ENCODE assay signal across 10 cellular contexts in the genomic region with DNA sequence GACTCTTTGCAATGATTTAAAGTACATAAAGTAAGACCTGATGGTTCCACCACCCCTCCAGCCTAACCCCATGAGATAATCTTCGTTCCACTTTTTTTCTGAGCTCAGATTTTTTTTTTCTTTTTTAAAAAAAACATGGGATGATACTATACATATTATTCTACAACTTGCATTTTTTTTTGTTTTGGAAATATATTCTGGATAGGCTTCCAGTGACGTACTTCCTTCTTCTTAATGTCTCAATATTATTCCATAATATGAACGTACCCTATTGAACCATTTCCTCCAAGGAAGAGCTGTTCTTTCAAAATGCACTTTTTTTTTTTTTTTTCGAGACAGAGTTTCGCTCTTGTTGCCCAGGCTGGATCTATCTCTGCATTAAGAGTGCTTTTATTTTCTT. TPM values are rescaled to one million over a fixed set of nuclear protein-coding genes. Genes with fewer than 3 reads are reported as not detected.
DNase-seq lines count a peak whose midpoint lies in the region; ATAC-seq and TF ChIP-seq lines count a peak whose summit lies in the region.
"Had no signal": no experiment of that assay in that cellular context is flagged by ENCODE, and none has a peak within 500 bp of the region (broad histone marks: within the 10 kb centered on the region; RNA-seq: fewer than 3 reads in every experiment).

No MANE protein-coding gene starts in this region.

- TF ChIP-seq POLR2A in esophagus muscularis mucosa (IDR thresholded peaks at IDR 0.05; ENCODE audit: low read depth), result no peak

- WGBS in esophagus muscularis mucosa, result 71% methylated on average over 5 of the region's 5 CpGs

- no peak overlapping the region for H3K27ac Mint-ChIP-seq in GM23338

- H3K36me3 Mint-ChIP-seq in GM23338 (ENCODE audit: low read depth), result peaks cover 3% of the 10 kb centered on the region; the same call in 1 of the 3 replicates

- TF ChIP-seq EP300 in esophagus muscularis mucosa (IDR thresholded peaks at IDR 0.05), result no peak

- H3K9me3 Mint-ChIP-seq in GM23338, result no peaks in the 10 kb centered on the region; the same call in 2 of the 3 replicates

- intact Hi-C loops in esophagus muscularis mucosa (cut with DNase I), result no loop called here

- H3K4me1 Mint-ChIP-seq in GM23338, result peaks cover 18% of the 10 kb centered on the region

- peak overlapping the region; percentile 80 for H3K9ac ChIP-seq in SK-N-MC (ENCODE audit: insufficient read length)
- H3K9ac ChIP-seq in rectal smooth muscle tissue (ENCODE audit: low read length), result no peak overlapping the region

- H3K4me3 ChIP-seq in GM23338 (peak overlapping the region; percentile 76), SK-N-MC (peak overlapping the region; percentile 90), esophagus muscularis mucosa (peak overlapping the region; percentile 74 to 95 (median 92)), rectal smooth muscle tissue (ENCODE audit: low read length) (peak overlapping the region; percentile 97)

- H3K9me3 ChIP-seq in SK-N-MC (ENCODE audit: low read depth, low read length), result no peaks in the 10 kb centered on the region
- H3K9me3 ChIP-seq in esophagus muscularis mucosa, result no peaks in the 10 kb centered on the region

- H3K79me2 ChIP-seq in GM23338 (replicated peaks; ENCODE audit: insufficient read depth), result peaks cover 11% of the 10 kb centered on the region; the same call in 1 of the 2 replicates

- H3F3A ChIP-seq in GM23338 (replicated peaks; ENCODE audit: low read depth), result no peaks in the 10 kb centered on the region

- H3K9me2 ChIP-seq in GM23338 (ENCODE audit: insufficient read depth), result no peaks in the 10 kb centered on the region

- no peak for ATAC-seq in GM23338
- ATAC-seq in GM18867 (IDR thresholded peaks at IDR 0.05; ENCODE audit: unreplicated experiment), result no peak
- ATAC-seq: foreskin keratinocyte had no signal

- DNase-seq in GM23338 (ENCODE audit: low spot score), result no peak
- DNase-seq in SK-N-MC (ENCODE audit: low read depth, low spot score), result no peak
- no peak for DNase-seq in esophagus muscularis mucosa (ENCODE audit: extremely low spot score)
- no peak for DNase-seq in NOMO-1 treated with dmso at 0.1 percent for 144 hours (lab: John Stamatoyannopoulos, UW; ENCODE audit: unreplicated experiment)
- no peak for DNase-seq in ureter (ENCODE audit: low spot score)
- DNase-seq in NCI-H82 treated with DMSO at 0.1 percent for 48 hours (lab: John Stamatoyannopoulos, UW; ENCODE audit: unreplicated experiment), result no peak
- DNase-seq: activated CD4-positive, CD25-positive, alpha-beta regulatory T cell; foreskin keratinocyte had no signal

- H2AFZ ChIP-seq in GM23338, result no peak overlapping the region

- H4K20me1 ChIP-seq in GM23338 (replicated peaks; ENCODE audit: insufficient read depth), result no peaks in the 10 kb centered on the region

- no peak for TF ChIP-seq CTCF in GM23338 (conservative IDR thresholded peaks at IDR 0.05; ENCODE audit: low read depth in 2 of 2)
- TF ChIP-seq CTCF in esophagus muscularis mucosa (IDR thresholded peaks at IDR 0.05), result no peak

- H3K27me3 Mint-ChIP-seq in GM23338 (ENCODE audit: insufficient read depth, low read depth, poor library complexity), result no peaks in the 10 kb centered on the region

- peak overlapping the region; percentile 87 for H3K4me3 Mint-ChIP-seq in GM23338

- no peak overlapping the region for H3K27ac ChIP-seq in GM23338 (ENCODE audit: low read depth)
- H3K27ac ChIP-seq in SK-N-MC, result peak overlapping the region; percentile 75; the same call in 1 of the 2 replicates
- H3K27ac ChIP-seq in esophagus muscularis mucosa (replicated peaks in 1 of 4), result no peak overlapping the region
- H3K27ac ChIP-seq in rectal smooth muscle tissue (ENCODE audit: low read depth, low read length), result no peak overlapping the region
- H3K27ac ChIP-seq: foreskin keratinocyte had no signal

- H3K4me1 ChIP-seq in GM23338 (ENCODE audit: insufficient read depth) (peaks cover 16% of the 10 kb centered on the region; the same call in 1 of the 2 replicates), esophagus muscularis mucosa (peaks cover 16 to 32% (median 23%) of the 10 kb centered on the region in 4 donors), rectal smooth muscle tissue (ENCODE audit: control insufficient read depth, insufficient read depth, low read length) (peaks cover 4% of the 10 kb centered on the region)
- H3K4me1 ChIP-seq: foreskin keratinocyte had no signal

- H3K36me3 ChIP-seq in GM23338 (ENCODE audit: insufficient read depth) (no peaks in the 10 kb centered on the region), SK-N-MC (ENCODE audit: insufficient read depth, low read length) (no peaks in the 10 kb centered on the region), esophagus muscularis mucosa (no peaks in the 10 kb centered on the region), rectal smooth muscle tissue (ENCODE audit: control insufficient read depth, insufficient read depth, low read length) (no peaks in the 10 kb centered on the region)

- H3K27me3 ChIP-seq in GM23338 (ENCODE audit: insufficient read depth) (peaks cover 13% of the 10 kb centered on the region), esophagus muscularis mucosa (no peaks in the 10 kb centered on the region), rectal smooth muscle tissue (ENCODE audit: control insufficient read depth, insufficient read depth, low read length) (no peaks in the 10 kb centered on the region)
- H3K27me3 ChIP-seq: foreskin keratinocyte had no signal

- H3K4me2 ChIP-seq in GM23338, result peak overlapping the region; percentile 85

TF ChIP-seq in GM23338, 12 proteins besides CTCF, POLR2A, EP300 and RAD21 (continues in another document):
- TF ChIP-seq CREB1 (CRISPR knock-in tag; IDR thresholded peaks at IDR 0.05; ENCODE audit: low read depth), result no peak
- TF ChIP-seq ZNF462 (CRISPR knock-in tag; IDR thresholded peaks at IDR 0.05), result no peak
- TF ChIP-seq EZH2phosphoT487 (IDR thresholded peaks at IDR 0.05; ENCODE audit: unreplicated experiment), result no peak
- no peak for TF ChIP-seq POLR2AphosphoS5 (IDR thresholded peaks at IDR 0.05; ENCODE audit: low read depth)
- TF ChIP-seq JUNB (IDR thresholded peaks at IDR 0.05; ENCODE audit: unreplicated experiment), result no peak
- TF ChIP-seq NANOG (IDR thresholded peaks at IDR 0.05; ENCODE audit: borderline replicate concordance), result no peak
- no peak for TF ChIP-seq STAT1 (IDR thresholded peaks at IDR 0.05; ENCODE audit: unreplicated experiment)

RNA-seq across cellular contexts. Expression of gene EDEM3, which starts 1.6 kb away (rescaled TPM):
- total RNA-seq in GM23338 (2014; rRNA removed; shearing (Covaris generic)), result 11.5 and 13.6 TPM in 2 replicates
- 4.8 and 5.2 TPM in 2 replicates for polyA plus RNA-seq in GM23338 (2016; fragmentation: Nextera tagmentation; extraction: Ambion mirVana)
- total RNA-seq in esophagus muscularis mucosa (10 to 100 TPM; 28.7 to 36.1 (median 29.4) TPM), ureter (35.4 TPM)
